Comparison of ENCODE assay signal across 8 cellular contexts in genomic region chrX:103686199-103687072, GRCh38. TPM values are rescaled to one million over a fixed set of nuclear protein-coding genes. Genes with fewer than 3 reads are reported as not detected.
DNase-seq lines count a peak whose midpoint lies in the region; ATAC-seq, FAIRE-seq and TF ChIP-seq lines count a peak whose summit lies in the region.

MORF4L2 (minus strand) TSS chrX:103686699; CDS start chrX:103677027, 9,672 bp downstream.

- DNase-seq in AG20443 (ENCODE audit: low spot score), result peak; percentile 79
- DNase-seq in NCI-H460 (ENCODE audit: extremely low read depth, low read depth), result peak; percentile 98
- DNase-seq in activated CD4-positive, CD25-positive, alpha-beta regulatory T cell treated with anti-CD3 and anti-CD28 coated beads, Interleukin-2, amount 50 U/mL, for 72 hours, result peak; percentile 69
- DNase-seq in chondrocyte (ENCODE audit: low spot score), result peak; percentile 89
- DNase-seq in kidney, result peak; percentile 96
- peak; percentile 43 to 72 for DNase-seq in stimulated activated CD4-positive, alpha-beta T cell treated with anti-CD3 and anti-CD28 coated beads, Interleukin-1b, Interleukin-23, amount 100 ng/mL, for 1 hour (ENCODE audit: low read depth in 2 of 2)

- H3K36me3 Mint-ChIP-seq in chondrocyte (ENCODE audit: low read depth), result peaks cover 13% of the 10 kb centered on the region

- no peak for TF ChIP-seq CTCF in chondrocyte (IDR thresholded peaks at IDR 0.05)
- no peak for TF ChIP-seq CTCF in kidney (IDR thresholded peaks at IDR 0.05; ENCODE audit: borderline replicate concordance, extremely low read depth, insufficient read depth)

- H3K9me3 ChIP-seq in kidney (ENCODE audit: control insufficient read depth in 1 of 2, low read length in 2 of 2), result no peaks in the 10 kb centered on the region

- H3K4me3 ChIP-seq in kidney (ENCODE audit: low read length in 2 of 2), result peak within 1 kb of the TSS; percentile 92 to 93

- H3K4me3 Mint-ChIP-seq in chondrocyte (ENCODE audit: unreplicated experiment), result no peak within 1 kb of the TSS

- H3K4me1 Mint-ChIP-seq in chondrocyte (ENCODE audit: low read depth), result peaks cover 19% of the 10 kb centered on the region

- peaks cover 2 to 6% of the 10 kb centered on the region in 2 donors for H3K36me3 ChIP-seq in kidney (ENCODE audit: control insufficient read depth in 1 of 2, insufficient read depth in 2 of 2, low read length in 2 of 2)

- no peaks in the 10 kb centered on the region for H3K4me1 ChIP-seq in kidney (ENCODE audit: control insufficient read depth in 1 of 2, insufficient read depth in 1 of 2, low read depth in 1 of 2, low read length in 2 of 2)

- no peaks in the 10 kb centered on the region for H3K27me3 Mint-ChIP-seq in chondrocyte (ENCODE audit: low read depth)

- no peaks in the 10 kb centered on the region for H3K9me3 Mint-ChIP-seq in chondrocyte (ENCODE audit: low read depth)

- peak within 1 kb of the TSS; percentile 95 to 100 for H3K9ac ChIP-seq in kidney (ENCODE audit: low read length in 2 of 2)

- FAIRE-seq in kidney (lab: Jason Lieb, UNC), result peak; percentile 99

- intact Hi-C loops in kidney (cut with DNase I), result no loop called here

- peak within 1 kb of the TSS; percentile 99 to 100 for H3K27ac ChIP-seq in kidney (ENCODE audit: low read depth in 2 of 2, low read length in 2 of 2)

- ATAC-seq in GM19043 (IDR thresholded peaks at IDR 0.05; ENCODE audit: low read depth, unreplicated experiment) (peak; percentile 88), HG03378 (IDR thresholded peaks at IDR 0.05; ENCODE audit: unreplicated experiment) (peak; percentile 96)

- no peak within 1 kb of the TSS for H3K27ac Mint-ChIP-seq in chondrocyte (ENCODE audit: unreplicated experiment)

RNA-seq across cellular contexts. Expression of gene MORF4L2, which starts in this region (rescaled TPM):
- 735 and 754 TPM in 2 replicates for total RNA-seq in NCI-H460 (2014; rRNA removed; shearing (Covaris generic))
- polyA plus RNA-seq in NCI-H460 (2014; cell fraction: nucleus; rRNA removed), result 1,007 and 1,176 TPM in 2 replicates
- total RNA-seq in chondrocyte (540 to 567 TPM (median 545 TPM) in 3 replicates), kidney (250 TPM)
- polyA plus RNA-seq in kidney (ENCODE audit: insufficient read depth, low read depth, low replicate concordance), result 146 TPM

Comparison
In these comparisons a context has a peak if more than half of its experiments do, and no peak if none do; other contexts are left out.
1. Peak in every context shown above with its lines: DNase-seq, ATAC-seq, H3K4me3 ChIP-seq and H3K27ac ChIP-seq.